7 cellular contexts compared by ENCODE assay signal in the genomic region with DNA sequence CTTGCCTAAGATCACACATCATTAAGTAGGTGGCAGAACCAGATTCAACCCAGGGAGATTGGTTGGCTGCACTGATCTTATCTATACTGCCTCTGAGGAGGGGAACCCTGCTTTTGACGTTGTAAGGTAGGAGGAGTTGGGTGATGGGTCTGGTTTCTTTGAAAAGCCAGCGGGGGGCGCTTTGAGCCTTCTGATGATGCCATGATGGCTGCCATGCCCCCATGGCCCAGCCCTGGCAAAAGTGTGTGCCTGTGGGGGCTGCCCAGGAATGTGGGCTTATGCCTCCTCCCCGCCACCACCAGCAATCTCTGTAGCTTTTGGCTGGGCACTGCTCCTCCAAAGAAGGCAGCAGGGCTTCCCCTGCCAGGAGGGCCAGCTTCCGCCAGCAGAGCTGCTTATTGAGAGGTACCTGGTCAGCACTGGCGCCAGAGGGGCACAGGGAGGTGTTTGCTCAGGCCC.
A peak's percentile ranks its signal among the peaks of the same experiment; 100 is the strongest.
DNase-seq lines count a peak whose midpoint lies in the region; TF ChIP-seq lines count a peak whose summit lies in the region.

No MANE protein-coding gene starts in this region.

- DNase-seq in Calu3 (peak; percentile 28), T-helper 9 cell (peak; percentile 10), iPS-NIHi11 (ENCODE audit: low spot score) (peak; percentile 66), nephron progenitor cell (no peak), esophagus squamous epithelium (lab: John Stamatoyannopoulos, UW) (no peak), G401 (ENCODE audit: low spot score) (no peak)

- H3K9me3 Mint-ChIP-seq in Calu3 (ENCODE audit: low read depth, unreplicated experiment) = no peaks in the 10 kb centered on the region
- H3K9me3 Mint-ChIP-seq in nephron progenitor cell = no peaks in the 10 kb centered on the region

- H3K4me3 Mint-ChIP-seq in Calu3 (ENCODE audit: low read depth, unreplicated experiment) (no peak overlapping the region), nephron progenitor cell (no peak overlapping the region)

- intact Hi-C loops in Calu3 (cut with micrococcal nuclease; ENCODE audit: unreplicated experiment) (loop anchor here (5.0 kb wide), 1 partner anchor 319 kb away; no protein-coding TSS in a partner anchor), esophagus squamous epithelium (cut with DNase I) (no loop called here)

- H3K27ac ChIP-seq in esophagus squamous epithelium = no peak overlapping the region

- peaks cover 12 to 42% (median 25%) of the 10 kb centered on the region in 3 donors for H3K4me1 ChIP-seq in esophagus squamous epithelium

- no peaks in the 10 kb centered on the region for H3K36me3 ChIP-seq in esophagus squamous epithelium

- no peaks in the 10 kb centered on the region for H3K36me3 Mint-ChIP-seq in Calu3 (ENCODE audit: insufficient read depth, unreplicated experiment)
- no peaks in the 10 kb centered on the region for H3K36me3 Mint-ChIP-seq in nephron progenitor cell (ENCODE audit: low read depth)

- TF ChIP-seq POLR2A in esophagus squamous epithelium (IDR thresholded peaks at IDR 0.05) = no peak

- peaks cover 70% of the 10 kb centered on the region for H3K27me3 Mint-ChIP-seq in Calu3 (ENCODE audit: unreplicated experiment)
- peaks cover 9% of the 10 kb centered on the region for H3K27me3 Mint-ChIP-seq in nephron progenitor cell (ENCODE audit: low read depth, poor library complexity)

- CTCF ChIA-PET in Calu3 (lab: Charles Lee) = no interaction called here

- in situ Hi-C loops in G401 (cut with HindIII; ENCODE audit: low sequenced_read_pairs) = no loop called here

- 93% methylated on average over 2 to 4 of the region's 6 CpGs for whole genome bisulfite sequencing in esophagus squamous epithelium, 2 donors

- H3K27ac Mint-ChIP-seq in Calu3 (ENCODE audit: unreplicated experiment) = no peak overlapping the region
- no peak overlapping the region for H3K27ac Mint-ChIP-seq in nephron progenitor cell

- BruUV-seq in Calu3 (replicated peaks; lab: Mats Ljungman, UMichigan) = no TSS peak

- H3K9me3 ChIP-seq in esophagus squamous epithelium = no peaks in the 10 kb centered on the region

- H3K4me3 ChIP-seq in GM12875 (ENCODE audit: low read depth, low read length) (no peak overlapping the region), esophagus squamous epithelium (no peak overlapping the region)

- no peaks in the 10 kb centered on the region for H3K27me3 ChIP-seq in esophagus squamous epithelium

- peaks cover 7% of the 10 kb centered on the region for H3K4me1 Mint-ChIP-seq in Calu3 (ENCODE audit: low read depth, unreplicated experiment)
- peaks cover 77% of the 10 kb centered on the region for H3K4me1 Mint-ChIP-seq in nephron progenitor cell

- TF ChIP-seq CTCF in Calu3 (IDR thresholded peaks at IDR 0.05; ENCODE audit: unreplicated experiment) (no peak), GM12875 (IDR thresholded peaks at IDR 0.05; ENCODE audit: borderline replicate concordance, insufficient read depth, low read depth, low read length) (peak; percentile 19; the same call in 1 of the 2 replicates), nephron progenitor cell (IDR thresholded peaks at IDR 0.05) (no peak), esophagus squamous epithelium (IDR thresholded peaks at IDR 0.05) (no peak)

Comparison
In these comparisons a context has a peak if more than half of its experiments do, and no peak if none do; other contexts are left out.
1. DNase-seq: peak in Calu3 (single experiment), T-helper 9 cell (single experiment) and iPS-NIHi11 (single experiment); none in nephron progenitor cell (single experiment), esophagus squamous epithelium (single experiment) and G401 (single experiment).